Comparison of ENCODE assay signal across 1 cellular context in genomic region chr1:85295006-85295431, GRCh38.
TF ChIP-seq lines count a peak whose summit lies in the region.

No MANE protein-coding gene starts in this region.

TF ChIP-seq in endothelial cell of umbilical vein, 7 proteins besides CTCF, POLR2A, EP300 and RAD21 (continued from another document):
- TF ChIP-seq MAX (IDR thresholded peaks at IDR 0.05; ENCODE audit: insufficient read depth, insufficient read length) (no peak), EZH2 (IDR thresholded peaks at IDR 0.05; ENCODE audit: borderline replicate concordance, low read depth, low read length, severe bottlenecking) (no peak), FOS (IDR thresholded peaks at IDR 0.05; ENCODE audit: borderline replicate concordance, insufficient read depth, low read length) (peak; percentile 43)
TF ChIP-seq in endothelial cell of umbilical vein: peak in this region for 2.
